ENCODE assay signal across 8 cellular contexts in the genomic region with DNA sequence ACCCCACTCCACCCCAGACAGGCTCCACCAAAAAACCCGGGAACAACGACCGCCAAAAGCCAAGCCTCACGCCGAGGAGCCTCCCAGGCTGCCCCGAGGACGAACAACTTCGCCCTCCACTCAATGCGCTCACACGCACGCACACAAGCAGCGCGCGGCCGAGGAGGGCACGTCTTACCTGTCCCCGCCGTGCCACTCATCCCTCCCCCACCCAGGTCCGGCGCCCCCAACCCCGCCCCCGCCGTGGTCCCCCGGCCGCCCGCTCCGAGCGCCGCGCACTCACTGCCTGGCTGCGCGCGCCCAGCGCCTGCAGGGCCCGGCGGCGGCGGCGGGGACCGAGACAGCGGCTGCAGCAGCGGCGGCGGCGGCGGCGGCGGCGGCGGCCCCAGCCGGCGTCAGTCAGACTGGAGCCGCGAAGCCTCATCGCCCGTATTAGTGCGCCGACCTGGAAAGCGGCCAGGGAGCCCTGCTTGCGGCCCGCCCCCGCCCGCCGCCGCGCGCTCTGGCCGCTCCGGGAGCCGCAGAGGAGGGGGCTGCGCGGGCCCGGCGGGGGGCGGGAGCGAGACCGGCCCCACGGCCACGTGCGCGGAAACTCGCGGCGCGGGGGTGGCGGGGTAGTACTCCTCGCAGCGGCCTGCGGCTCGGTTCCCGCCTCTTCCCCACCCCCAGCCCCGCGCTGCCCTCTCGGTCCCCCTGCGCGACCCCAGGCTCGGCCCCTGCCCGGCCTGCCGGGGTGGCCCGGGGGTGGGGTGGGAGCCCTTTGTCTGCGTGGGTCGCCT. TPM values are rescaled to one million over a fixed set of nuclear protein-coding genes. Genes with fewer than 3 reads are reported as not detected.
DNase-seq lines count a peak whose midpoint lies in the region; ATAC-seq and TF ChIP-seq lines count a peak whose summit lies in the region.

A gene (minus strand): TSS at position 406 of the 779 bp plus-strand sequence. CDS start 40,549 bp downstream, outside the sequence.

- in situ Hi-C loops in mammary epithelial cell (cut with MboI; ENCODE audit: low sequenced_read_pairs in 2 of 2): no loop called here

- H3K27ac ChIP-seq in PC-9 (no peak within 1 kb of the TSS), mammary epithelial cell (ENCODE audit: insufficient read depth, low read depth, low read length) (no peak within 1 kb of the TSS)

- intact Hi-C loops in PC-9 (cut with micrococcal nuclease; ENCODE audit: unreplicated experiment): no loop called here
- intact Hi-C loops in mammary epithelial cell (cut with micrococcal nuclease): no loop called here

- H3K9me2 ChIP-seq in PC-9 (ENCODE audit: insufficient read depth): no peaks in the 10 kb centered on the region

- H3F3A ChIP-seq in PC-9 (ENCODE audit: insufficient read depth, low read depth): 0 out of 2 replicates have a peak, but pooled peaks cover 6% of the 10 kb centered on the region

- no peaks in the 10 kb centered on the region for H3K36me3 ChIP-seq in PC-9 (ENCODE audit: low read depth)
- H3K36me3 ChIP-seq in mammary epithelial cell (ENCODE audit: insufficient read depth, low read length): no peaks in the 10 kb centered on the region
- H3K36me3 ChIP-seq in skeletal muscle satellite cell (ENCODE audit: insufficient read depth, low read length): no peaks in the 10 kb centered on the region

- peaks cover 11% of the 10 kb centered on the region; the same call in 1 of the 2 replicates for H3K27me3 ChIP-seq in PC-9 (ENCODE audit: insufficient read depth, low read depth)
- H3K27me3 ChIP-seq in mammary epithelial cell (ENCODE audit: insufficient read depth, low read length): peaks cover 5% of the 10 kb centered on the region
- no peaks in the 10 kb centered on the region for H3K27me3 ChIP-seq in skeletal muscle satellite cell (ENCODE audit: control insufficient read depth, insufficient read depth, low read length)

- peak within 1 kb of the TSS; percentile 94 for H3K4me2 ChIP-seq in PC-9
- H3K4me2 ChIP-seq in mammary epithelial cell (ENCODE audit: insufficient read depth, low read depth, low read length): peak within 1 kb of the TSS; percentile 88
- H3K4me2 ChIP-seq in skeletal muscle satellite cell (ENCODE audit: low read length): peak within 1 kb of the TSS; percentile 88

- no peak within 1 kb of the TSS for H3K9ac ChIP-seq in mammary epithelial cell (ENCODE audit: insufficient read depth, low read length)
- H3K9ac ChIP-seq in skeletal muscle satellite cell (ENCODE audit: low read depth, low read length): peak within 1 kb of the TSS; percentile 66

- peaks cover 4% of the 10 kb centered on the region; the same call in 1 of the 2 replicates for H3K4me1 ChIP-seq in PC-9 (replicated peaks; ENCODE audit: insufficient read depth)
- H3K4me1 ChIP-seq in mammary epithelial cell (ENCODE audit: insufficient read depth, low read length): peaks cover 7% of the 10 kb centered on the region
- H3K4me1 ChIP-seq in skeletal muscle satellite cell (ENCODE audit: control insufficient read depth, insufficient read depth, low read length): peaks cover 13% of the 10 kb centered on the region

- peak; percentile 48 for ATAC-seq in GM18519 (IDR thresholded peaks at IDR 0.05; ENCODE audit: low FRiP score, unreplicated experiment)
- peak; percentile 56 for ATAC-seq in HG03442 (IDR thresholded peaks at IDR 0.05; ENCODE audit: unreplicated experiment)
- ATAC-seq in GM19455 (IDR thresholded peaks at IDR 0.05; ENCODE audit: unreplicated experiment): no peak

- H4K20me1 ChIP-seq in PC-9 (ENCODE audit: insufficient read depth): no peaks in the 10 kb centered on the region; the same call in 1 of the 2 replicates
- H4K20me1 ChIP-seq in mammary epithelial cell (ENCODE audit: insufficient read depth, low read length): no peaks in the 10 kb centered on the region

- 15% methylated on average over 12 of the region's 102 CpGs for WGBS in mammary epithelial cell (ENCODE audit: low coverage, missing lambda C conversion rate)

- H3K9me3 ChIP-seq in PC-9 (ENCODE audit: insufficient read depth, low read depth) (no peaks in the 10 kb centered on the region), mammary epithelial cell (replicated peaks; ENCODE audit: insufficient read depth, low read length) (no peaks in the 10 kb centered on the region), skeletal muscle satellite cell (replicated peaks; ENCODE audit: low read length) (no peaks in the 10 kb centered on the region)

- DNase-seq in Ammon's horn (ENCODE audit: low spot score) (peak; percentile 67), PC-9 (peak in 1 of 2 experiments; percentile 33), mammary epithelial cell (peak; percentile 30), iPS-NIHi7 (ENCODE audit: extremely low spot score) (peak; percentile 74)

- H3K4me3 ChIP-seq in PC-9: peak within 1 kb of the TSS; percentile 58
- peak within 1 kb of the TSS; percentile 54 to 60 (median 57) for H3K4me3 ChIP-seq in mammary epithelial cell (replicated peaks in 1 of 3; ENCODE audit: insufficient read depth in 1 of 3, low read depth in 2 of 3, low read length in 3 of 3)
- H3K4me3 ChIP-seq in skeletal muscle satellite cell (ENCODE audit: low read length): peak within 1 kb of the TSS; percentile 74

- TF ChIP-seq CTCF in PC-9 (conservative IDR thresholded peaks at IDR 0.05) (no peak), mammary epithelial cell (conservative IDR thresholded peaks at IDR 0.05 in 1 of 2, IDR thresholded peaks at IDR 0.05 in 1 of 2; ENCODE audit: extremely low read depth in 1 of 2, insufficient read depth in 1 of 2, low read depth in 1 of 2, low read length in 2 of 2) (no peak)

- CTCF ChIA-PET in PC-9 (lab: Charles Lee): no interaction called here
- CTCF ChIA-PET in mammary epithelial cell (lab: Charles Lee; ENCODE audit: low non-redundant PET): no interaction called here

- BruUV-seq in PC-9 (replicated peaks; lab: Mats Ljungman, UMichigan) (no TSS peak), mammary epithelial cell (replicated peaks; lab: Mats Ljungman, UMichigan) (no TSS peak)

- POLR2A ChIA-PET in PC-9 (lab: Charles Lee; ENCODE audit: unreplicated experiment): interaction anchor here (0.6 kb wide), 1 partner anchor 561 kb away, joined by 5 read pairs; no protein-coding TSS in a partner anchor

- dilution Hi-C loops in mammary epithelial cell (cut with HindIII; ENCODE audit: low sequenced_read_pairs): loop anchor here (5.0 kb wide), 1 partner anchor 43 kb away; no protein-coding TSS in a partner anchor

- H2AFZ ChIP-seq in PC-9 (peak within 1 kb of the TSS; percentile 75), mammary epithelial cell (ENCODE audit: low read depth, low read length) (peak within 1 kb of the TSS; percentile 87)

- H3K79me2 ChIP-seq in PC-9 (ENCODE audit: low read depth): no peaks in the 10 kb centered on the region
- H3K79me2 ChIP-seq in mammary epithelial cell (ENCODE audit: insufficient read depth, low read length): no peaks in the 10 kb centered on the region

RNA-seq across cellular contexts. Expression of the gene that starts here (rescaled TPM):
- total RNA-seq in PC-9 (2021): 0.94 and 1.4 TPM in 2 replicates
- 1 to 10 TPM; 1.0 to 1.2 TPM for total RNA-seq in mammary epithelial cell
- polyA plus RNA-seq in mammary epithelial cell: 0.16 TPM
- 1.3 TPM for polyA minus RNA-seq in mammary epithelial cell
- total RNA-seq in skeletal muscle satellite cell (2012; rRNA removed): 3.5 and 3.8 TPM in 2 replicates
